10 cellular contexts compared by ENCODE assay signal in the genomic region with DNA sequence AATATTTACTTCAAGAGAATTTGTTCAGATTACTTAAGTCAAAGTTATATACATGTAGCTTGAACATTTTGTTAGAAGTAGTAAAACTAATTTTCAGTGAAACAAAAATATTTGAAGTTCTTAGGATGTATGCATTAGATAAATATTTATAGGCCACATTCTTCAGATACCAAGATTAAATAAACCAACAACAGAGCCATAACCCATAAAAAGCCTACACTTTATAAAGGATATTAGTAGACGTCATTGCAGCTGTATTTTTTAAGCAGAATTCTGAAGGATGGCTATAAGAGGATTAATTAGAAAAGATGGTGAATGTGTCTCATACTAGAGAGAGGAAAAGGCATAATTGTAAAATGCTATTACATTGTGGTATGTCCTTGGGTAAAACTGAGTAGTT.
"Had no signal": no experiment of that assay in that cellular context is flagged by ENCODE, and none has a peak within 500 bp of the region (broad histone marks: within the 10 kb centered on the region; RNA-seq: fewer than 3 reads in every experiment).

No MANE protein-coding gene starts in this region.

- H3K27me3 Mint-ChIP-seq: dendritic cell treated with granulocyte-macrophage colony-stimulating factor and Interleukin-4, amounts not matched to agents 40 ng/mL and 50 ng/mL, for 4 days had no signal

- H3K4me1 ChIP-seq: stomach had no signal

- ATAC-seq: activated naive CD8-positive, alpha-beta T cell treated with anti-CD3 and anti-CD28 coated beads, Interleukin-2, amount 50 U/mL, for 24 hours had no signal

- H3K27me3 ChIP-seq: stomach had no signal

- H3K27ac Mint-ChIP-seq: activated naive CD8-positive, alpha-beta T cell treated with anti-CD3 and anti-CD28 coated beads, Interleukin-2, amount 50 U/mL, for 24 hours; activated T-helper 1 cell treated with anti-CD3 and anti-CD28 coated beads, Interleukin-12 subunit alpha, Interleukin-12 subunit beta, Interleukin-2, Interleukin-4 antibody, amounts not matched to agents 30 ng/mL and 10 ng/mL and 1 ng/mL, durations not matched to agents 14 hours and 24 hours and 36 hours; dendritic cell treated with granulocyte-macrophage colony-stimulating factor and Interleukin-4, amounts not matched to agents 40 ng/mL and 50 ng/mL, for 4 days; memory B cell; T-helper 1 cell treated with Interleukin-12 subunit alpha and Interleukin-12 subunit beta and Interleukin-4 antibody, amounts not matched to agents 30 μg/mL and 1 μg/mL, for 36 hours had no signal

- H3K4me3 Mint-ChIP-seq: activated naive CD8-positive, alpha-beta T cell treated with anti-CD3 and anti-CD28 coated beads, Interleukin-2, amount 50 U/mL, for 24 hours; activated T-helper 1 cell treated with anti-CD3 and anti-CD28 coated beads, Interleukin-12 subunit alpha, Interleukin-12 subunit beta, Interleukin-2, Interleukin-4 antibody, amounts not matched to agents 30 ng/mL and 10 ng/mL and 1 ng/mL, durations not matched to agents 14 hours and 24 hours and 36 hours; dendritic cell treated with granulocyte-macrophage colony-stimulating factor and Interleukin-4, amounts not matched to agents 40 ng/mL and 50 ng/mL, for 4 days; memory B cell; nephron; T-helper 1 cell treated with Interleukin-12 subunit alpha and Interleukin-12 subunit beta and Interleukin-4 antibody, amounts not matched to agents 30 μg/mL and 1 μg/mL, for 36 hours had no signal

- H3K4me3 ChIP-seq: stomach had no signal

- DNase-seq: activated CD4-positive, alpha-beta T cell treated with anti-CD3 and anti-CD28 coated beads for 48 hours; activated naive CD4-positive, alpha-beta T cell; activated naive CD8-positive, alpha-beta T cell treated with anti-CD3 and anti-CD28 coated beads, Interleukin-2, amount 50 U/mL, for 24 hours; central memory CD4-positive, alpha-beta T cell; stomach had no signal

- H3K36me3 Mint-ChIP-seq: memory B cell had no signal

- H3K27ac ChIP-seq: stomach had no signal

- H3K4me1 Mint-ChIP-seq: activated naive CD8-positive, alpha-beta T cell treated with anti-CD3 and anti-CD28 coated beads, Interleukin-2, amount 50 U/mL, for 24 hours had no signal

- H3K36me3 ChIP-seq: stomach had no signal
